In genomic region chr4:127560755-127561154, GRCh38 we compare ENCODE assay signal across 8 cellular contexts.
"Had no signal": no experiment of that assay in that cellular context is flagged by ENCODE, and none has a peak within 500 bp of the region (broad histone marks: within the 10 kb centered on the region; RNA-seq: fewer than 3 reads in every experiment).

No MANE protein-coding gene starts in this region.

- ATAC-seq: HCT116, HepG2 had no signal

- H3K4me1 Mint-ChIP-seq: IgD-negative memory B cell had no signal

- H3K36me3 ChIP-seq: HAP-1 had no signal

- H3K36me3 Mint-ChIP-seq: IgD-negative memory B cell had no signal

- H3K9me3 Mint-ChIP-seq: HFFc6, IgD-negative memory B cell had no signal

- H3K4me3 ChIP-seq: GM23248, HAP-1 had no signal

- H3K4me3 Mint-ChIP-seq: HFFc6, IgD-negative memory B cell had no signal

- H3K4me1 ChIP-seq: HAP-1 had no signal

- DNase-seq: GM23248, H7, HFFc6 had no signal

- H2AFZ ChIP-seq: GM23248 had no signal

- H3K27ac Mint-ChIP-seq: HFFc6, IgD-negative memory B cell had no signal

- H3K27ac ChIP-seq: GM23248, HL-60 had no signal
